Comparison of ENCODE assay signal across 20 cellular contexts in the genomic region with DNA sequence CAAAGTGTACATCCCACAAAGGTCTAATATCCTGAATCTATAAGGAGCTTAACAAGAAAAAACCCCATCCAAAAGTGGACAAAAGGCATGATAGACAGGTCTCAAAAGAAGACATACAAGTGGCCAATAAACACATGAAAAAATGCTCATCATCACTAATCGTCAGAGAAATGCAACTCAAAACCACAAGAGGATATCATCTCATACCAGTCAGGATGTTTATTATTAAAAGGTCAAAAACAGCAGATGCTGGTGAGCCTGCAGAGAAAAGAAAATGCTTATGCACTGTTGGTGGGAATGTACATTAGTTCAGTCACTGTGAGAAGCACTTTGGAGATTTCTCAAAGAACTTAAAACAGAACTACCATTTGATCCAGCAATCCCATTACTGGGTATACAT. TPM values are rescaled to one million over a fixed set of nuclear protein-coding genes. Genes with fewer than 3 reads are reported as not detected.
DNase-seq lines count a peak whose midpoint lies in the region; ATAC-seq and TF ChIP-seq lines count a peak whose summit lies in the region.
"Had no signal": no experiment of that assay in that cellular context is flagged by ENCODE, and none has a peak within 500 bp of the region (broad histone marks: within the 10 kb centered on the region; RNA-seq: fewer than 3 reads in every experiment).

No MANE protein-coding gene starts in this region.

- POLR2A ChIA-PET in CD8-positive, alpha-beta memory T cell (lab: Charles Lee), result interaction anchor here (0.6 to 0.9 kb wide), 3 partner anchors 18 to 146 kb away, joined by 3 read pairs; a partner anchor contains a TSS

- CTCF ChIA-PET in CD8-positive, alpha-beta memory T cell (lab: Charles Lee), result interaction anchor here (0.9 to 1.4 kb wide), 3 partner anchors 18 to 164 kb away, joined by 3 read pairs; a partner anchor contains a TSS

- no peaks in the 10 kb centered on the region for H3K9me3 Mint-ChIP-seq in CD8-positive, alpha-beta memory T cell

- no peaks in the 10 kb centered on the region for H3K9me3 ChIP-seq in CD8-positive, alpha-beta memory T cell (ENCODE audit: low read length)

- H3K27me3 Mint-ChIP-seq in CD8-positive, alpha-beta memory T cell, result no peaks in the 10 kb centered on the region

- peak overlapping the region; percentile 55 to 94 (median 78) for H3K27ac Mint-ChIP-seq in CD8-positive, alpha-beta memory T cell

- no peak for TF ChIP-seq CTCF in astrocyte of the cerebellum (IDR thresholded peaks at IDR 0.05; ENCODE audit: low read depth, low read length, missing control alignments)

- H3K36me3 Mint-ChIP-seq in CD8-positive, alpha-beta memory T cell, result no peaks in the 10 kb centered on the region

- no peaks in the 10 kb centered on the region for H3K27me3 ChIP-seq in CD8-positive, alpha-beta memory T cell (ENCODE audit: insufficient read depth, low read length, poor library complexity, severe bottlenecking)
- H3K27me3 ChIP-seq: hepatocyte had no signal

- H3K4me3 Mint-ChIP-seq in CD8-positive, alpha-beta memory T cell, result peak overlapping the region in 6 of 7 donors; percentile 2 to 72 (median 30)

- ATAC-seq in HG03520 (IDR thresholded peaks at IDR 0.05; ENCODE audit: unreplicated experiment) (no peak), HG03135 (IDR thresholded peaks at IDR 0.05; ENCODE audit: unreplicated experiment) (no peak), GM21619 (IDR thresholded peaks at IDR 0.05; ENCODE audit: unreplicated experiment) (no peak)
- ATAC-seq: left lobe of liver, right cardiac atrium had no signal

- H3K27ac ChIP-seq in CD8-positive, alpha-beta memory T cell (ENCODE audit: low read depth, low read length), result no peak overlapping the region
- H3K27ac ChIP-seq: hepatocyte, PC-9 had no signal

- peak in 1 of 5 donors; percentile 37 for DNase-seq in CD8-positive, alpha-beta memory T cell
- DNase-seq in NCI-H226, result peak; percentile 41
- peak; percentile 67 for DNase-seq in astrocyte of the cerebellum (ENCODE audit: low read depth)
- peak; percentile 63 for DNase-seq in myocyte (ENCODE audit: low read depth)
- no peak for DNase-seq in cerebellar cortex (ENCODE audit: low spot score)
- DNase-seq: activated CD4-positive, alpha-beta T cell treated with anti-CD3 and anti-CD28 coated beads for 48 hours; activated gamma-delta T cell treated with Interleukin-2 at 50 U/mL for 16 hours; caudate nucleus; NCI-H1048; NCI-H2227 treated with DMSO at 0.1 percent for 48 hours; PC-9; right cardiac atrium had no signal

- peaks cover 26 to 40% (median 39%) of the 10 kb centered on the region in 3 donors for H3K4me1 Mint-ChIP-seq in CD8-positive, alpha-beta memory T cell

- no peaks in the 10 kb centered on the region for H3K36me3 ChIP-seq in CD8-positive, alpha-beta memory T cell (ENCODE audit: insufficient read depth, low read length)

- in situ Hi-C loops in astrocyte of the cerebellum (cut with HindIII; ENCODE audit: low sequenced_read_pairs), result no loop called here

- no peak overlapping the region for H3K4me3 ChIP-seq in CD8-positive, alpha-beta memory T cell (ENCODE audit: low read length)
- H3K4me3 ChIP-seq in astrocyte of the cerebellum (ENCODE audit: low read depth, low read length), result no peak overlapping the region
- H3K4me3 ChIP-seq: hepatocyte, PC-9 had no signal

- H3K4me1 ChIP-seq in CD8-positive, alpha-beta memory T cell (ENCODE audit: insufficient read depth, low read length), result peaks cover 11% of the 10 kb centered on the region

RNA-seq across cellular contexts. Expression of a gene that starts 12.7 kb away (rescaled TPM):
- total RNA-seq in CD8-positive, alpha-beta memory T cell, result not detected
- not detected for polyA plus RNA-seq in CD8-positive, alpha-beta memory T cell
- 0.08 and 0.16 TPM in 2 replicates for total RNA-seq in myocyte
- polyA plus RNA-seq in myocyte (2012), result 0.06 TPM
- total RNA-seq: hepatocyte, HT1080, left lobe of liver, PC-9 had no signal
- polyA plus RNA-seq: hepatocyte, neural cell had no signal

RNA-seq across cellular contexts. Expression of a gene that starts 18.1 kb away (rescaled TPM):
- 10 to 100 TPM; 20.5 to 21.8 TPM for total RNA-seq in CD8-positive, alpha-beta memory T cell
- 612 TPM for polyA plus RNA-seq in CD8-positive, alpha-beta memory T cell
- 15.8 and 20.4 TPM in 2 replicates for total RNA-seq in myocyte
- 29.2 TPM for polyA plus RNA-seq in myocyte (2012)
- polyA plus RNA-seq: neural cell had no signal

RNA-seq across cellular contexts. Expression of a gene that starts 27.6 kb away (rescaled TPM):
- total RNA-seq in CD8-positive, alpha-beta memory T cell, result under 1 TPM; 0.26 to 0.89 TPM
- polyA plus RNA-seq in CD8-positive, alpha-beta memory T cell, result not detected
- 0.52 and 2.8 TPM in 2 replicates for total RNA-seq in myocyte
- polyA plus RNA-seq in myocyte (2012), result 0.33 TPM
- total RNA-seq: HT1080; left lobe of liver; PC-9; T-helper 1 cell treated with Interleukin-12 subunit alpha and Interleukin-12 subunit beta and Interleukin-4 antibody, amounts not matched to agents 30 ng/mL and 1 ng/mL, for 36 hours had no signal

RNA-seq across cellular contexts. Expression of a gene that starts 44.6 kb away (rescaled TPM):
- total RNA-seq in CD8-positive, alpha-beta memory T cell, result under 1 TPM in 1 of 2 experiments, not detected in 1; 0.31 TPM
- not detected for polyA plus RNA-seq in CD8-positive, alpha-beta memory T cell
- 0.52 and 2.3 TPM in 2 replicates for total RNA-seq in myocyte
- polyA plus RNA-seq in myocyte (2012), result 1.8 TPM
- total RNA-seq: HT1080 had no signal
- polyA plus RNA-seq: neural cell had no signal
